10 cellular contexts compared by ENCODE assay signal in genomic region chr11:124900464-124900863, GRCh38. TPM values are rescaled to one million over a fixed set of nuclear protein-coding genes. Genes with fewer than 3 reads are reported as not detected.
A peak's percentile ranks its signal among the peaks of the same experiment; 100 is the strongest.
DNase-seq lines count a peak whose midpoint lies in the region; FAIRE-seq and TF ChIP-seq lines count a peak whose summit lies in the region.
"Had no signal": no experiment of that assay in that cellular context is flagged by ENCODE, and none has a peak within 500 bp of the region (broad histone marks: within the 10 kb centered on the region; RNA-seq: fewer than 3 reads in every experiment).

No MANE protein-coding gene starts in this region.

- peak overlapping the region; percentile 95 for H3K27ac ChIP-seq in endothelial cell of umbilical vein (ENCODE audit: insufficient read depth, low read depth, low read length)

- DNase-seq in ACHN, result peak; percentile 60
- DNase-seq in NCI-H460 (ENCODE audit: extremely low read depth, low read depth), result peak; percentile 35
- peak; percentile 75 for DNase-seq in endothelial cell of umbilical vein (ENCODE audit: low read depth, low spot score)
- DNase-seq in myocyte (ENCODE audit: low read depth), result peak; percentile 89
- DNase-seq in SKM-1 treated with dmso at 0.1 percent for 144 hours (lab: John Stamatoyannopoulos, UW; ENCODE audit: unreplicated experiment), result no peak
- DNase-seq in progenitor cell of endocrine pancreas (ENCODE audit: low spot score, unreplicated experiment), result no peak
- no peak for DNase-seq in NCI-H128 (lab: John Stamatoyannopoulos, UW; ENCODE audit: unreplicated experiment)
- no peak for DNase-seq in UCSD-AML1 (lab: John Stamatoyannopoulos, UW; ENCODE audit: unreplicated experiment)
- DNase-seq: CD4-positive, alpha-beta memory T cell had no signal

- H3K27me3 Mint-ChIP-seq in progenitor cell of endocrine pancreas, result peaks cover 57% of the 10 kb centered on the region

- peaks cover 3% of the 10 kb centered on the region for H3K9me3 Mint-ChIP-seq in progenitor cell of endocrine pancreas (ENCODE audit: low read depth)
- H3K9me3 Mint-ChIP-seq: activated naive CD4-positive, alpha-beta T cell treated with anti-CD3 and anti-CD28 coated beads, Interleukin-2, amount 50 U/mL, for 24 hours; CD4-positive, alpha-beta memory T cell had no signal

- TF ChIP-seq CTCF in endothelial cell of umbilical vein (IDR thresholded peaks at IDR 0.05; ENCODE audit: extremely low read depth in 1 of 2, insufficient read depth in 1 of 2, low read depth in 1 of 2, low read length in 2 of 2), result no peak
- TF ChIP-seq CTCF in progenitor cell of endocrine pancreas (IDR thresholded peaks at IDR 0.05; ENCODE audit: unreplicated experiment), result no peak

- peak; percentile 67 for TF ChIP-seq POLR2A in endothelial cell of umbilical vein (IDR thresholded peaks at IDR 0.05; ENCODE audit: low read depth, low read length)

- no peaks in the 10 kb centered on the region for H3K9me1 ChIP-seq in endothelial cell of umbilical vein (replicated peaks; ENCODE audit: control insufficient read depth, extremely low read depth, insufficient read depth, low read length)

- H3K9me3 ChIP-seq in endothelial cell of umbilical vein (replicated peaks; ENCODE audit: control insufficient read depth, insufficient read depth, low read length), result no peaks in the 10 kb centered on the region

- H3K4me3 ChIP-seq in endothelial cell of umbilical vein (replicated peaks in 1 of 3; ENCODE audit: insufficient read depth in 1 of 3, low read depth in 1 of 3, low read length in 3 of 3), result peak overlapping the region in 1 of 3 experiments; percentile 41

- no peaks in the 10 kb centered on the region for H3K4me1 Mint-ChIP-seq in progenitor cell of endocrine pancreas (ENCODE audit: low read depth)
- H3K4me1 Mint-ChIP-seq: CD4-positive, alpha-beta memory T cell had no signal

- BruUV-seq in endothelial cell of umbilical vein (replicated peaks; lab: Mats Ljungman, UMichigan), result no TSS peak

- peak; percentile 100 for FAIRE-seq in endothelial cell of umbilical vein (lab: Jason Lieb, UNC)

- H3K27ac Mint-ChIP-seq in progenitor cell of endocrine pancreas, result no peak overlapping the region
- H3K27ac Mint-ChIP-seq: activated naive CD4-positive, alpha-beta T cell treated with anti-CD3 and anti-CD28 coated beads, Interleukin-2, amount 50 U/mL, for 24 hours had no signal

- H3K36me3 ChIP-seq in endothelial cell of umbilical vein (ENCODE audit: control insufficient read depth in 2 of 2, extremely low read depth in 1 of 2, insufficient read depth in 2 of 2, low read length in 2 of 2), result no peaks in the 10 kb centered on the region

- H3K4me2 ChIP-seq in endothelial cell of umbilical vein (ENCODE audit: insufficient read depth, low read length), result peak overlapping the region; percentile 78

- dilution Hi-C loops in endothelial cell of umbilical vein (cut with MboI; ENCODE audit: extremely low pct_ligation_motif_present, low sequenced_read_pairs), result no loop called here

- H3K27me3 ChIP-seq in endothelial cell of umbilical vein (ENCODE audit: control insufficient read depth in 2 of 2, insufficient read depth in 2 of 2, low read length in 2 of 2), result no peaks in the 10 kb centered on the region

- no peaks in the 10 kb centered on the region for H4K20me1 ChIP-seq in endothelial cell of umbilical vein (replicated peaks; ENCODE audit: control insufficient read depth, extremely low read depth, insufficient read depth, low read length)

- H3K9ac ChIP-seq in endothelial cell of umbilical vein (replicated peaks; ENCODE audit: extremely low read depth, insufficient read depth, low read length), result peak overlapping the region; percentile 88

- H2AFZ ChIP-seq in endothelial cell of umbilical vein (ENCODE audit: low read depth, low read length), result no peak overlapping the region

- peaks cover 30% of the 10 kb centered on the region for H3K79me2 ChIP-seq in endothelial cell of umbilical vein (ENCODE audit: control insufficient read depth, insufficient read depth, low read length)

- H3K4me1 ChIP-seq in endothelial cell of umbilical vein (ENCODE audit: control insufficient read depth, extremely low read depth, insufficient read depth, low read length), result peaks cover 51% of the 10 kb centered on the region

- intact Hi-C loops in endothelial cell of umbilical vein (cut with micrococcal nuclease), result no loop called here

- CTCF ChIA-PET in endothelial cell of umbilical vein (lab: Charles Lee), result interaction anchor here (0.8 to 5.7 kb wide), 10 partner anchors 13 to 529 kb away, joined by 3 to 70 read pairs (median 5); partner anchors contain the start of genes CCDC15, HEPACAM and HEPN1

- in situ Hi-C loops in ACHN (cut with HindIII; ENCODE audit: low pct_ligation_motif_present, low pct_unique_long_range_greater_than_20kb, low sequenced_read_pairs), result no loop called here

- POLR2A ChIA-PET in endothelial cell of umbilical vein (lab: Charles Lee), result interaction anchor here (1.3 to 4.2 kb wide), 3 partner anchors 16 to 53 kb away, joined by 5 to 39 read pairs (median 36); partner anchors contain the start of gene CCDC15

- no peak overlapping the region for H3K4me3 Mint-ChIP-seq in progenitor cell of endocrine pancreas (ENCODE audit: low read depth)
- H3K4me3 Mint-ChIP-seq: activated naive CD4-positive, alpha-beta T cell treated with anti-CD3 and anti-CD28 coated beads, Interleukin-2, amount 50 U/mL, for 24 hours; CD4-positive, alpha-beta memory T cell had no signal

- no peaks in the 10 kb centered on the region for H3K36me3 Mint-ChIP-seq in progenitor cell of endocrine pancreas (ENCODE audit: insufficient read depth)
- H3K36me3 Mint-ChIP-seq: activated naive CD4-positive, alpha-beta T cell treated with anti-CD3 and anti-CD28 coated beads, Interleukin-2, amount 50 U/mL, for 24 hours; CD4-positive, alpha-beta memory T cell had no signal

RNA-seq across cellular contexts. Expression of gene ROBO4, which starts 2.8 kb away (rescaled TPM):
- total RNA-seq in NCI-H460 (2014; rRNA removed; shearing (Covaris generic)), result not detected in 2 replicates
- not detected in 2 replicates for polyA plus RNA-seq in NCI-H460 (2014; cell fraction: nucleus; rRNA removed)
- 464 and 474 TPM in 2 replicates for total RNA-seq in endothelial cell of umbilical vein
- polyA plus RNA-seq in endothelial cell of umbilical vein, result 260 and 346 TPM in 2 replicates
- 115 and 131 TPM in 2 replicates for polyA plus RNA-seq in endothelial cell of umbilical vein (2011; cell fraction: cytosol; rRNA removed)
- 309 and 459 TPM in 2 replicates for polyA plus RNA-seq in endothelial cell of umbilical vein (2011; cell fraction: nucleus; rRNA removed)
- polyA plus RNA-seq in endothelial cell of umbilical vein (2012), result 220 and 257 TPM in 2 replicates
- 256 and 278 TPM in 2 replicates for polyA minus RNA-seq in endothelial cell of umbilical vein
- not detected for polyA minus RNA-seq in endothelial cell of umbilical vein (2011; cell fraction: cytosol; rRNA and poly(A)+ RNA removed)
- 319 and 468 TPM in 2 replicates for polyA minus RNA-seq in endothelial cell of umbilical vein (2011; cell fraction: nucleus; rRNA and poly(A)+ RNA removed)
- total RNA-seq in myocyte, result 3.4 and 10.5 TPM in 2 replicates
- 6.1 TPM for polyA plus RNA-seq in myocyte (2012)
- total RNA-seq in progenitor cell of endocrine pancreas, result not detected in 2 replicates
- total RNA-seq: CD4-positive, alpha-beta memory T cell had no signal
- polyA plus RNA-seq: CD4-positive, alpha-beta memory T cell had no signal

RNA-seq across cellular contexts. Expression of gene HEPN1, which starts 18.6 kb away (rescaled TPM):
- total RNA-seq in NCI-H460 (2014; rRNA removed; shearing (Covaris generic)), result not detected in 2 replicates
- polyA plus RNA-seq in NCI-H460 (2014; cell fraction: nucleus; rRNA removed), result not detected in 2 replicates
- not detected in 2 replicates for total RNA-seq in endothelial cell of umbilical vein
- polyA plus RNA-seq in endothelial cell of umbilical vein, result not detected in 2 replicates
- not detected in 2 replicates for polyA plus RNA-seq in endothelial cell of umbilical vein (2011; cell fraction: cytosol; rRNA removed)
- not detected in 2 replicates for polyA plus RNA-seq in endothelial cell of umbilical vein (2011; cell fraction: nucleus; rRNA removed)
- polyA plus RNA-seq in endothelial cell of umbilical vein (2012), result not detected in 2 replicates
- not detected in 2 replicates for polyA minus RNA-seq in endothelial cell of umbilical vein
- polyA minus RNA-seq in endothelial cell of umbilical vein (2011; cell fraction: cytosol; rRNA and poly(A)+ RNA removed), result not detected
- polyA minus RNA-seq in endothelial cell of umbilical vein (2011; cell fraction: nucleus; rRNA and poly(A)+ RNA removed), result not detected in 2 replicates
- not detected in 2 replicates for total RNA-seq in myocyte
- not detected for polyA plus RNA-seq in myocyte (2012)
- not detected in 2 replicates for total RNA-seq in progenitor cell of endocrine pancreas
- total RNA-seq: CD4-positive, alpha-beta memory T cell had no signal
- polyA plus RNA-seq: CD4-positive, alpha-beta memory T cell had no signal

RNA-seq across cellular contexts. Expression of gene ROBO3, which starts 35.2 kb away (rescaled TPM):
- total RNA-seq in NCI-H460 (2014; rRNA removed; shearing (Covaris generic)), result 7.9 and 8.9 TPM in 2 replicates
- 33.5 and 63.0 TPM in 2 replicates for polyA plus RNA-seq in NCI-H460 (2014; cell fraction: nucleus; rRNA removed)
- 19.3 and 27.1 TPM in 2 replicates for total RNA-seq in endothelial cell of umbilical vein
- polyA plus RNA-seq in endothelial cell of umbilical vein, result 65.4 and 79.4 TPM in 2 replicates
- polyA plus RNA-seq in endothelial cell of umbilical vein (2011; cell fraction: cytosol; rRNA removed), result 19.2 and 33.6 TPM in 2 replicates
- 203 and 270 TPM in 2 replicates for polyA plus RNA-seq in endothelial cell of umbilical vein (2011; cell fraction: nucleus; rRNA removed)
- 15.1 and 33.3 TPM in 2 replicates for polyA plus RNA-seq in endothelial cell of umbilical vein (2012)
- polyA minus RNA-seq in endothelial cell of umbilical vein, result 11.4 and 20.7 TPM in 2 replicates
- not detected for polyA minus RNA-seq in endothelial cell of umbilical vein (2011; cell fraction: cytosol; rRNA and poly(A)+ RNA removed)
- 27.5 and 44.7 TPM in 2 replicates for polyA minus RNA-seq in endothelial cell of umbilical vein (2011; cell fraction: nucleus; rRNA and poly(A)+ RNA removed)
- 14.1 and 17.0 TPM in 2 replicates for total RNA-seq in myocyte
- polyA plus RNA-seq in myocyte (2012), result 10.9 TPM
- total RNA-seq in progenitor cell of endocrine pancreas, result 9.9 and 10.2 TPM in 2 replicates

RNA-seq across cellular contexts. Expression of gene HEPACAM, which starts 35.4 kb away (rescaled TPM):
- total RNA-seq in NCI-H460 (2014; rRNA removed; shearing (Covaris generic)), result not detected in 2 replicates
- not detected in 2 replicates for polyA plus RNA-seq in NCI-H460 (2014; cell fraction: nucleus; rRNA removed)
- total RNA-seq in endothelial cell of umbilical vein (not detected in 2 replicates), myocyte (not detected in 2 replicates), progenitor cell of endocrine pancreas (0.07 and 0.13 TPM in 2 replicates)
- 0.03 TPM in 1 of 2 replicates, not detected in the other for polyA plus RNA-seq in endothelial cell of umbilical vein
- 0.01 TPM in 2 replicates for polyA plus RNA-seq in endothelial cell of umbilical vein (2011; cell fraction: cytosol; rRNA removed)
- polyA plus RNA-seq in endothelial cell of umbilical vein (2011; cell fraction: nucleus; rRNA removed), result 0.08 and 0.09 TPM in 2 replicates
- polyA plus RNA-seq in endothelial cell of umbilical vein (2012), result not detected in 2 replicates
- polyA minus RNA-seq in endothelial cell of umbilical vein, result 0.12 TPM in 1 of 2 replicates, not detected in the other
- not detected for polyA minus RNA-seq in endothelial cell of umbilical vein (2011; cell fraction: cytosol; rRNA and poly(A)+ RNA removed)
- polyA minus RNA-seq in endothelial cell of umbilical vein (2011; cell fraction: nucleus; rRNA and poly(A)+ RNA removed), result not detected in 2 replicates
- polyA plus RNA-seq in myocyte (2012), result not detected
- total RNA-seq: CD4-positive, alpha-beta memory T cell had no signal
- polyA plus RNA-seq: CD4-positive, alpha-beta memory T cell had no signal

RNA-seq across cellular contexts. Expression of gene CCDC15, which starts 53.5 kb away (rescaled TPM):
- 1.8 and 2.3 TPM in 2 replicates for total RNA-seq in NCI-H460 (2014; rRNA removed; shearing (Covaris generic))
- 0.12 and 2.0 TPM in 2 replicates for polyA plus RNA-seq in NCI-H460 (2014; cell fraction: nucleus; rRNA removed)
- total RNA-seq in endothelial cell of umbilical vein (3.8 and 4.6 TPM in 2 replicates), myocyte (1.7 and 1.8 TPM in 2 replicates), progenitor cell of endocrine pancreas (3.8 and 4.0 TPM in 2 replicates)
- polyA plus RNA-seq in endothelial cell of umbilical vein, result 0.75 and 0.92 TPM in 2 replicates
- 1.3 and 1.5 TPM in 2 replicates for polyA plus RNA-seq in endothelial cell of umbilical vein (2011; cell fraction: cytosol; rRNA removed)
- 2.7 and 4.1 TPM in 2 replicates for polyA plus RNA-seq in endothelial cell of umbilical vein (2011; cell fraction: nucleus; rRNA removed)
- polyA plus RNA-seq in endothelial cell of umbilical vein (2012), result 0.97 and 2.2 TPM in 2 replicates
- 1.7 and 2.4 TPM in 2 replicates for polyA minus RNA-seq in endothelial cell of umbilical vein
- not detected for polyA minus RNA-seq in endothelial cell of umbilical vein (2011; cell fraction: cytosol; rRNA and poly(A)+ RNA removed)
- 6.2 and 10.0 TPM in 2 replicates for polyA minus RNA-seq in endothelial cell of umbilical vein (2011; cell fraction: nucleus; rRNA and poly(A)+ RNA removed)
- 0.40 TPM for polyA plus RNA-seq in myocyte (2012)

Comparison
In these comparisons a context has a peak if more than half of its experiments do, and no peak if none do; other contexts are left out.
1. DNase-seq: peak in ACHN (single experiment), NCI-H460 (single experiment), endothelial cell of umbilical vein (single experiment) and myocyte (single experiment); none in SKM-1 treated with dmso at 0.1 percent for 144 hours (single experiment), progenitor cell of endocrine pancreas (single experiment), NCI-H128 (single experiment) and UCSD-AML1 (single experiment).
2. RNA of gene ROBO4, which starts 2.8 kb away (total RNA-seq): 464 to 474 TPM in endothelial cell of umbilical vein; 3.4 to 10.5 TPM in myocyte, not detected in NCI-H460 and not detected in progenitor cell of endocrine pancreas; every median in the first group is over 10 times any median in the second.